ENCODE assay signal across 1 cellular context in the genomic region with DNA sequence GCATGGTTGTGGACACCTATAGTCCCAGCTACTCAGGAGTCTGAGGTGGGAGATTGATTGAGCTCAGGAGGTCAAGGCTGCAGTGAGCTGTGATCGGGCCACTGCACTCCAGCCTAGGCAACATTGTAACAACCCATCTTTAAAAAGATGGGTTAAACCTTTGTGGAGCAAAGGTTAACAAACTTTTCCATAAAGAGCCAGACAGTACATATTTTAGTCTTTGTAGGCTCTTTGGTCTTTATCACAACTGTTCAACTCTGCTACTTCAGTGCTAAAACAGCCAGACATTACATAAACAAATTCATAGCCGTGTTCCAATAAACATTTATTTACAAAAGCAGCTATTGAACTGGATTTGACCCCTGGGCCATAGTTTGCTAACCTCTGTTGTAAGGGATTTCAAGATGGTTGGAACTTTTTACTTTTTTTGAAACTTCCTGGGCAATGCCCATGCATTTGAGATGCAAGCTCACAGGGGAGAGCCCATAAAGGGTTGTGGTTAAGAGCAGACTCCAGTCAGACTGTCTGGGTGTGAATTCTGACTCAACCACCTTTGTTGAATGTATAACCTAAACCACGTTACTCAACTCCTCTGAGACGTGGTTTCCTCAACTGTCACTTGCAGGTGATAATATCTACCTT.
A peak's percentile ranks its signal among the peaks of the same experiment; 100 is the strongest.
TF ChIP-seq lines count a peak whose summit lies in the region.

No MANE protein-coding gene starts in this region.

TF ChIP-seq in HepG2, 621 proteins besides CTCF, POLR2A, EP300 and RAD21 (continued from another document):
- TF ChIP-seq, protein P1, sequence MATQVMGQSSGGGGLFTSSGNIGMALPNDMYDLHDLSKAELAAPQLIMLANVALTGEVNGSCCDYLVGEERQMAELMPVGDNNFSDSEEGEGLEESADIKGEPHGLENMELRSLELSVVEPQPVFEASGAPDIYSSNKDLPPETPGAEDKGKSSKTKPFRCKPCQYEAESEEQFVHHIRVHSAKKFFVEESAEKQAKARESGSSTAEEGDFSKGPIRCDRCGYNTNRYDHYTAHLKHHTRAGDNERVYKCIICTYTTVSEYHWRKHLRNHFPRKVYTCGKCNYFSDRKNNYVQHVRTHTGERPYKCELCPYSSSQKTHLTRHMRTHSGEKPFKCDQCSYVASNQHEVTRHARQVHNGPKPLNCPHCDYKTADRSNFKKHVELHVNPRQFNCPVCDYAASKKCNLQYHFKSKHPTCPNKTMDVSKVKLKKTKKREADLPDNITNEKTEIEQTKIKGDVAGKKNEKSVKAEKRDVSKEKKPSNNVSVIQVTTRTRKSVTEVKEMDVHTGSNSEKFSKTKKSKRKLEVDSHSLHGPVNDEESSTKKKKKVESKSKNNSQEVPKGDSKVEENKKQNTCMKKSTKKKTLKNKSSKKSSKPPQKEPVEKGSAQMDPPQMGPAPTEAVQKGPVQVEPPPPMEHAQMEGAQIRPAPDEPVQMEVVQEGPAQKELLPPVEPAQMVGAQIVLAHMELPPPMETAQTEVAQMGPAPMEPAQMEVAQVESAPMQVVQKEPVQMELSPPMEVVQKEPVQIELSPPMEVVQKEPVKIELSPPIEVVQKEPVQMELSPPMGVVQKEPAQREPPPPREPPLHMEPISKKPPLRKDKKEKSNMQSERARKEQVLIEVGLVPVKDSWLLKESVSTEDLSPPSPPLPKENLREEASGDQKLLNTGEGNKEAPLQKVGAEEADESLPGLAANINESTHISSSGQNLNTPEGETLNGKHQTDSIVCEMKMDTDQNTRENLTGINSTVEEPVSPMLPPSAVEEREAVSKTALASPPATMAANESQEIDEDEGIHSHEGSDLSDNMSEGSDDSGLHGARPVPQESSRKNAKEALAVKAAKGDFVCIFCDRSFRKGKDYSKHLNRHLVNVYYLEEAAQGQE (IDR thresholded peaks at IDR 0.05; ENCODE audit: borderline replicate concordance in 1 of 2, low read depth in 1 of 2, low read length in 2 of 2): no peak
- peak; percentile 56; the same call in 1 of the 2 replicates for TF ChIP-seq ZNF652 (CRISPR knock-in tag; IDR thresholded peaks at IDR 0.05; ENCODE audit: borderline replicate concordance, low read depth)
- peak; percentile 58; the same call in 1 of the 2 replicates for TF ChIP-seq ZNF609 (CRISPR knock-in tag; IDR thresholded peaks at IDR 0.05; ENCODE audit: borderline replicate concordance)
- TF ChIP-seq, protein P2, sequence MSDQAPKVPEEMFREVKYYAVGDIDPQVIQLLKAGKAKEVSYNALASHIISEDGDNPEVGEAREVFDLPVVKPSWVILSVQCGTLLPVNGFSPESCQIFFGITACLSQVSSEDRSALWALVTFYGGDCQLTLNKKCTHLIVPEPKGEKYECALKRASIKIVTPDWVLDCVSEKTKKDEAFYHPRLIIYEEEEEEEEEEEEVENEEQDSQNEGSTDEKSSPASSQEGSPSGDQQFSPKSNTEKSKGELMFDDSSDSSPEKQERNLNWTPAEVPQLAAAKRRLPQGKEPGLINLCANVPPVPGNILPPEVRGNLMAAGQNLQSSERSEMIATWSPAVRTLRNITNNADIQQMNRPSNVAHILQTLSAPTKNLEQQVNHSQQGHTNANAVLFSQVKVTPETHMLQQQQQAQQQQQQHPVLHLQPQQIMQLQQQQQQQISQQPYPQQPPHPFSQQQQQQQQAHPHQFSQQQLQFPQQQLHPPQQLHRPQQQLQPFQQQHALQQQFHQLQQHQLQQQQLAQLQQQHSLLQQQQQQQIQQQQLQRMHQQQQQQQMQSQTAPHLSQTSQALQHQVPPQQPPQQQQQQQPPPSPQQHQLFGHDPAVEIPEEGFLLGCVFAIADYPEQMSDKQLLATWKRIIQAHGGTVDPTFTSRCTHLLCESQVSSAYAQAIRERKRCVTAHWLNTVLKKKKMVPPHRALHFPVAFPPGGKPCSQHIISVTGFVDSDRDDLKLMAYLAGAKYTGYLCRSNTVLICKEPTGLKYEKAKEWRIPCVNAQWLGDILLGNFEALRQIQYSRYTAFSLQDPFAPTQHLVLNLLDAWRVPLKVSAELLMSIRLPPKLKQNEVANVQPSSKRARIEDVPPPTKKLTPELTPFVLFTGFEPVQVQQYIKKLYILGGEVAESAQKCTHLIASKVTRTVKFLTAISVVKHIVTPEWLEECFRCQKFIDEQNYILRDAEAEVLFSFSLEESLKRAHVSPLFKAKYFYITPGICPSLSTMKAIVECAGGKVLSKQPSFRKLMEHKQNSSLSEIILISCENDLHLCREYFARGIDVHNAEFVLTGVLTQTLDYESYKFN (CRISPR knock-in tag; conservative IDR thresholded peaks at IDR 0.05): peak; percentile 72
- TF ChIP-seq RXRA (CRISPR knock-in tag; IDR thresholded peaks at IDR 0.05): peak; percentile 70; the same call in 1 of the 2 replicates
- peak; percentile 97 for TF ChIP-seq PPARG (CRISPR knock-in tag; conservative IDR thresholded peaks at IDR 0.05)
- TF ChIP-seq, protein P3, sequence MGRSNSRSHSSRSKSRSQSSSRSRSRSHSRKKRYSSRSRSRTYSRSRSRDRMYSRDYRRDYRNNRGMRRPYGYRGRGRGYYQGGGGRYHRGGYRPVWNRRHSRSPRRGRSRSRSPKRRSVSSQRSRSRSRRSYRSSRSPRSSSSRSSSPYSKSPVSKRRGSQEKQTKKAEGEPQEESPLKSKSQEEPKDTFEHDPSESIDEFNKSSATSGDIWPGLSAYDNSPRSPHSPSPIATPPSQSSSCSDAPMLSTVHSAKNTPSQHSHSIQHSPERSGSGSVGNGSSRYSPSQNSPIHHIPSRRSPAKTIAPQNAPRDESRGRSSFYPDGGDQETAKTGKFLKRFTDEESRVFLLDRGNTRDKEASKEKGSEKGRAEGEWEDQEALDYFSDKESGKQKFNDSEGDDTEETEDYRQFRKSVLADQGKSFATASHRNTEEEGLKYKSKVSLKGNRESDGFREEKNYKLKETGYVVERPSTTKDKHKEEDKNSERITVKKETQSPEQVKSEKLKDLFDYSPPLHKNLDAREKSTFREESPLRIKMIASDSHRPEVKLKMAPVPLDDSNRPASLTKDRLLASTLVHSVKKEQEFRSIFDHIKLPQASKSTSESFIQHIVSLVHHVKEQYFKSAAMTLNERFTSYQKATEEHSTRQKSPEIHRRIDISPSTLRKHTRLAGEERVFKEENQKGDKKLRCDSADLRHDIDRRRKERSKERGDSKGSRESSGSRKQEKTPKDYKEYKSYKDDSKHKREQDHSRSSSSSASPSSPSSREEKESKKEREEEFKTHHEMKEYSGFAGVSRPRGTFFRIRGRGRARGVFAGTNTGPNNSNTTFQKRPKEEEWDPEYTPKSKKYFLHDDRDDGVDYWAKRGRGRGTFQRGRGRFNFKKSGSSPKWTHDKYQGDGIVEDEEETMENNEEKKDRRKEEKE (IDR thresholded peaks at IDR 0.05): no peak
- TF ChIP-seq NFIC (IDR thresholded peaks at IDR 0.05; ENCODE audit: low read length): peak; percentile 74
- TF ChIP-seq MAF1 (CRISPR knock-in tag; IDR thresholded peaks at IDR 0.05; ENCODE audit: borderline replicate concordance): no peak
- peak; percentile 64 for TF ChIP-seq NR2C2 (CRISPR knock-in tag; IDR thresholded peaks at IDR 0.05; ENCODE audit: borderline replicate concordance)
- 0 out of 2 replicates have a peak, but pooled peaks have one; percentile 15 for TF ChIP-seq CEBPG (CRISPR knock-in tag; IDR thresholded peaks at IDR 0.05)
- TF ChIP-seq ZNF264 (CRISPR knock-in tag; IDR thresholded peaks at IDR 0.05): 0 out of 2 replicates have a peak, but pooled peaks have one; percentile 23
- TF ChIP-seq ZFP62 (CRISPR knock-in tag; IDR thresholded peaks at IDR 0.05): no peak
- no peak for TF ChIP-seq MATR3 (CRISPR knock-in tag; IDR thresholded peaks at IDR 0.05)
- 0 out of 2 replicates have a peak, but pooled peaks have one; percentile 54 for TF ChIP-seq ZBTB3 (CRISPR knock-in tag; IDR thresholded peaks at IDR 0.05; ENCODE audit: borderline replicate concordance, low read depth)
- peak; percentile 25; the same call in 1 of the 2 replicates for TF ChIP-seq ARID5B (CRISPR knock-in tag; IDR thresholded peaks at IDR 0.05)
- TF ChIP-seq NR2F1 (CRISPR knock-in tag; IDR thresholded peaks at IDR 0.05): peak in 1 of 2 experiments; percentile 64; a peak in 2 of 4 replicates
- peak; percentile 2; the same call in 1 of the 2 replicates for TF ChIP-seq FOSL2 (CRISPR knock-in tag; IDR thresholded peaks at IDR 0.05)
